Comparison of ENCODE assay signal across 10 cellular contexts in genomic region chr19:19444694-19445155, GRCh38. TPM values are rescaled to one million over a fixed set of nuclear protein-coding genes. Genes with fewer than 3 reads are reported as not detected.
A peak's percentile ranks its signal among the peaks of the same experiment; 100 is the strongest.
DNase-seq lines count a peak whose midpoint lies in the region; ATAC-seq and TF ChIP-seq lines count a peak whose summit lies in the region.
"Had no signal": no experiment of that assay in that cellular context is flagged by ENCODE, and none has a peak within 500 bp of the region (broad histone marks: within the 10 kb centered on the region; RNA-seq: fewer than 3 reads in every experiment).

No MANE protein-coding gene starts in this region.

- H3K36me3 ChIP-seq in SK-N-SH (replicated peaks in 1 of 2; ENCODE audit: control insufficient read depth in 1 of 2, insufficient read depth in 2 of 2, low read length in 1 of 2) (no peaks in the 10 kb centered on the region), PC-9 (ENCODE audit: low read depth) (no peaks in the 10 kb centered on the region)

- peak overlapping the region in 1 of 2 experiments; percentile 48; a peak in 1 of 4 replicates for H3K27ac ChIP-seq in SK-N-SH (ENCODE audit: low read depth in 2 of 2, low read length in 1 of 2)
- H3K27ac ChIP-seq in PC-9, result no peak overlapping the region
- H3K27ac ChIP-seq: A549 had no signal

- H3K27me3 ChIP-seq in SK-N-SH (ENCODE audit: insufficient read depth) (no peaks in the 10 kb centered on the region), PC-9 (ENCODE audit: insufficient read depth, low read depth) (no peaks in the 10 kb centered on the region)
- H3K27me3 ChIP-seq: body of pancreas had no signal

- in situ Hi-C loops in GM13977 (cut with MboI; ENCODE audit: low pct_unique_long_range_greater_than_20kb, low sequenced_read_pairs, unreplicated experiment), result no loop called here

- POLR2A ChIA-PET in SK-N-SH (lab: Yijun Ruan, JAX), result no interaction called here
- POLR2A ChIA-PET in PC-9 (lab: Charles Lee; ENCODE audit: unreplicated experiment), result no interaction called here

- H3K9me2 ChIP-seq in SK-N-SH (no peaks in the 10 kb centered on the region), PC-9 (ENCODE audit: insufficient read depth) (no peaks in the 10 kb centered on the region)

- no peak for TF ChIP-seq EP300 in SK-N-SH (IDR thresholded peaks at IDR 0.05; ENCODE audit: borderline replicate concordance in 1 of 2, low read depth in 1 of 2, low read length in 1 of 2)

- H2AFZ ChIP-seq in SK-N-SH (ENCODE audit: low read depth) (no peak overlapping the region), PC-9 (no peak overlapping the region)

- TF ChIP-seq CTCF in SK-N-SH (IDR thresholded peaks at IDR 0.05) (no peak), PC-9 (conservative IDR thresholded peaks at IDR 0.05) (no peak), GM13977 (IDR thresholded peaks at IDR 0.05; ENCODE audit: extremely low read depth, insufficient read depth, missing control alignments) (no peak)

- DNase-seq in activated CD4-positive, alpha-beta T cell treated with anti-CD3 and anti-CD28 coated beads for 48 hours, result peak; percentile 27
- no peak for DNase-seq in activated CD4-positive, alpha-beta T cell treated with anti-CD3 and anti-CD28 coated beads, Interleukin-2, amount 50 U/mL, for 1 hour
- no peak for DNase-seq in SK-N-SH
- DNase-seq in fibroblast of peridontal ligament (ENCODE audit: extremely low read depth), result peak; percentile 42
- no peak for DNase-seq in stimulated activated naive CD8-positive, alpha-beta T cell treated with anti-CD3 and anti-CD28 coated beads, Interleukin-15, Interleukin-2, amounts not matched to agents 100 U/mL and 50 U/mL, for 24 hours
- DNase-seq in PC-9, result no peak
- no peak for DNase-seq in GM13977 (ENCODE audit: low spot score)
- no peak for DNase-seq in SK-N-DZ (ENCODE audit: low spot score)

- H3K9ac ChIP-seq in SK-N-SH, result no peak overlapping the region

- CTCF ChIA-PET in SK-N-SH (lab: Yijun Ruan, JAX) (interaction anchor here (0.5 kb wide), 1 partner anchor 26 kb away, joined by 3 read pairs; no protein-coding TSS in a partner anchor), PC-9 (lab: Charles Lee) (interaction anchor here (0.7 kb wide), 2 partner anchors 40 to 45 kb away, joined by 3 to 11 read pairs; no protein-coding TSS in a partner anchor)

- BruUV-seq in PC-9 (replicated peaks; lab: Mats Ljungman, UMichigan), result no TSS peak

- intact Hi-C loops in PC-9 (cut with micrococcal nuclease; ENCODE audit: unreplicated experiment), result no loop called here

- H3K4me2 ChIP-seq in SK-N-SH (peak overlapping the region; percentile 5; the same call in 1 of the 2 replicates), PC-9 (no peak overlapping the region)
- H3K4me2 ChIP-seq: A549 had no signal

- H3K4me3 ChIP-seq in SK-N-SH (ENCODE audit: low read depth in 2 of 2, low read length in 1 of 2), result no peak overlapping the region
- no peak overlapping the region for H3K4me3 ChIP-seq in PC-9
- H3K4me3 ChIP-seq: A549, body of pancreas had no signal

- H3K9me3 ChIP-seq in SK-N-SH (no peaks in the 10 kb centered on the region), PC-9 (ENCODE audit: insufficient read depth, low read depth) (no peaks in the 10 kb centered on the region)
- H3K9me3 ChIP-seq: A549, body of pancreas had no signal

- H4K20me1 ChIP-seq in SK-N-SH (ENCODE audit: insufficient read depth) (peaks cover 78% of the 10 kb centered on the region), PC-9 (ENCODE audit: insufficient read depth) (peaks cover 87% of the 10 kb centered on the region)

- H3K4me1 ChIP-seq in SK-N-SH (ENCODE audit: control insufficient read depth in 1 of 2, insufficient read depth in 2 of 2, low read depth in 1 of 2, low read length in 1 of 2), result peaks cover 10 to 15% of the 10 kb centered on the region in 2 experiments; a peak in 3 of 4 replicates
- H3K4me1 ChIP-seq in PC-9 (replicated peaks; ENCODE audit: insufficient read depth), result peaks cover 16% of the 10 kb centered on the region
- H3K4me1 ChIP-seq: A549 had no signal

- ATAC-seq in stimulated activated naive CD8-positive, alpha-beta T cell treated with anti-CD3 and anti-CD28 coated beads, Interleukin-15, Interleukin-2, amounts not matched to agents 100 U/mL and 50 U/mL, for 24 hours, result peak; percentile 12
- ATAC-seq: body of pancreas had no signal

- no peak for TF ChIP-seq RAD21 in SK-N-SH (IDR thresholded peaks at IDR 0.05; ENCODE audit: low read length)

- H3F3A ChIP-seq in SK-N-SH (replicated peaks; ENCODE audit: insufficient read depth) (peaks cover 19% of the 10 kb centered on the region), PC-9 (ENCODE audit: insufficient read depth, low read depth) (peaks cover 6% of the 10 kb centered on the region; the same call in 1 of the 2 replicates)

- H3K79me2 ChIP-seq in SK-N-SH (ENCODE audit: insufficient read depth) (peaks cover 95% of the 10 kb centered on the region), PC-9 (ENCODE audit: low read depth) (peaks cover 81% of the 10 kb centered on the region)

- 78% methylated on average over 3 of the region's 3 CpGs for WGBS in SK-N-SH (ENCODE audit: low lambda C conversion rate)

TF ChIP-seq in SK-N-SH, 30 proteins besides CTCF, POLR2A, EP300 and RAD21:
- TF ChIP-seq ZBTB33 (IDR thresholded peaks at IDR 0.05; ENCODE audit: borderline replicate concordance, low read depth), result no peak
- no peak for TF ChIP-seq MEF2A (IDR thresholded peaks at IDR 0.05; ENCODE audit: borderline replicate concordance, low read depth)
- no peak for TF ChIP-seq USF1 (IDR thresholded peaks at IDR 0.05; ENCODE audit: borderline replicate concordance, low read depth)
- no peak for TF ChIP-seq MAX (IDR thresholded peaks at IDR 0.05; ENCODE audit: low read depth)
- no peak for TF ChIP-seq TEAD4 (IDR thresholded peaks at IDR 0.05; ENCODE audit: borderline replicate concordance, insufficient read depth)
- TF ChIP-seq USF2 (IDR thresholded peaks at IDR 0.05; ENCODE audit: borderline replicate concordance, low read depth, low read length), result no peak
- no peak for TF ChIP-seq GATA2 (CRISPR knock-in tag; IDR thresholded peaks at IDR 0.05)
- TF ChIP-seq JUND (IDR thresholded peaks at IDR 0.05), result no peak
- no peak for TF ChIP-seq MXI1 (IDR thresholded peaks at IDR 0.05; ENCODE audit: low read depth, low read length)
- TF ChIP-seq FOXJ3 (CRISPR knock-in tag; IDR thresholded peaks at IDR 0.05), result no peak
- TF ChIP-seq IRF3 (IDR thresholded peaks at IDR 0.05; ENCODE audit: low read depth, low read length), result no peak
- no peak for TF ChIP-seq NFIC (IDR thresholded peaks at IDR 0.05; ENCODE audit: borderline replicate concordance)
- TF ChIP-seq TAF1 (IDR thresholded peaks at IDR 0.05; ENCODE audit: borderline replicate concordance, low read depth, low read length), result no peak
- TF ChIP-seq RXRA (IDR thresholded peaks at IDR 0.05; ENCODE audit: borderline replicate concordance, low read depth), result no peak
- TF ChIP-seq EZH2phosphoT487 (IDR thresholded peaks at IDR 0.05; ENCODE audit: borderline replicate concordance, low read depth), result no peak
- no peak for TF ChIP-seq ELF1 (IDR thresholded peaks at IDR 0.05)

RNA-seq across cellular contexts. Expression of gene GATAD2A, which starts 39.2 kb away (rescaled TPM):
- 28.0 and 36.6 TPM in 2 replicates for polyA plus RNA-seq in SK-N-SH (2012; rRNA removed)
- polyA plus RNA-seq in SK-N-SH (2012; cell fraction: cytosol; rRNA removed), result 37.5 and 38.1 TPM in 2 replicates
- polyA plus RNA-seq in SK-N-SH (2012; cell fraction: nucleus; rRNA removed), result 22.9 and 35.5 TPM in 2 replicates
- 97.8 and 129 TPM in 2 replicates for total RNA-seq in PC-9 (2021)
- 33.1 and 45.6 TPM in 2 replicates for polyA plus RNA-seq in SK-N-DZ (2014; cell fraction: cytosol; rRNA removed)
- polyA plus RNA-seq in SK-N-DZ (2014; cell fraction: nucleus; rRNA removed), result 20.2 and 20.6 TPM in 2 replicates

Comparison
In these comparisons a context has a peak if more than half of its experiments do, and no peak if none do; other contexts are left out.
1. DNase-seq: peak in activated CD4-positive, alpha-beta T cell treated with anti-CD3 and anti-CD28 coated beads for 48 hours (single experiment) and fibroblast of peridontal ligament (single experiment); none in activated CD4-positive, alpha-beta T cell treated with anti-CD3 and anti-CD28 coated beads, Interleukin-2, amount 50 U/mL, for 1 hour (single experiment), SK-N-SH (single experiment), stimulated activated naive CD8-positive, alpha-beta T cell treated with anti-CD3 and anti-CD28 coated beads, Interleukin-15, Interleukin-2, amounts not matched to agents 100 U/mL and 50 U/mL, for 24 hours (single experiment), PC-9 (0 of 2), GM13977 (single experiment) and SK-N-DZ (single experiment).